8 cellular contexts compared by ENCODE assay signal in genomic region chr14:90815817-90816662, GRCh38. TPM values are rescaled to one million over a fixed set of nuclear protein-coding genes. Genes with fewer than 3 reads are reported as not detected.
DNase-seq lines count a peak whose midpoint lies in the region; ATAC-seq and TF ChIP-seq lines count a peak whose summit lies in the region.

A gene with protein sequence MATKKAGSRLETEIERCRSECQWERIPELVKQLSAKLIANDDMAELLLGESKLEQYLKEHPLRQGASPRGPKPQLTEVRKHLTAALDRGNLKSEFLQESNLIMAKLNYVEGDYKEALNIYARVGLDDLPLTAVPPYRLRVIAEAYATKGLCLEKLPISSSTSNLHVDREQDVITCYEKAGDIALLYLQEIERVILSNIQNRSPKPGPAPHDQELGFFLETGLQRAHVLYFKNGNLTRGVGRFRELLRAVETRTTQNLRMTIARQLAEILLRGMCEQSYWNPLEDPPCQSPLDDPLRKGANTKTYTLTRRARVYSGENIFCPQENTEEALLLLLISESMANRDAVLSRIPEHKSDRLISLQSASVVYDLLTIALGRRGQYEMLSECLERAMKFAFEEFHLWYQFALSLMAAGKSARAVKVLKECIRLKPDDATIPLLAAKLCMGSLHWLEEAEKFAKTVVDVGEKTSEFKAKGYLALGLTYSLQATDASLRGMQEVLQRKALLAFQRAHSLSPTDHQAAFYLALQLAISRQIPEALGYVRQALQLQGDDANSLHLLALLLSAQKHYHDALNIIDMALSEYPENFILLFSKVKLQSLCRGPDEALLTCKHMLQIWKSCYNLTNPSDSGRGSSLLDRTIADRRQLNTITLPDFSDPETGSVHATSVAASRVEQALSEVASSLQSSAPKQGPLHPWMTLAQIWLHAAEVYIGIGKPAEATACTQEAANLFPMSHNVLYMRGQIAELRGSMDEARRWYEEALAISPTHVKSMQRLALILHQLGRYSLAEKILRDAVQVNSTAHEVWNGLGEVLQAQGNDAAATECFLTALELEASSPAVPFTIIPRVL (minus strand): TSS chr14:90816430. CDS start chr14:90816295, 135 bp downstream.

- in situ Hi-C loops in brain microvascular endothelial cell (cut with HindIII; ENCODE audit: low pct_ligation_motif_present, low sequenced_read_pairs): no loop called here

- H3K36me3 ChIP-seq in brain microvascular endothelial cell (replicated peaks): no peaks in the 10 kb centered on the region

- peak; percentile 75 for ATAC-seq in HG02759 (IDR thresholded peaks at IDR 0.05; ENCODE audit: unreplicated experiment)

- H3K27ac ChIP-seq in brain microvascular endothelial cell (no peak within 1 kb of the TSS), skin epidermis (peak within 1 kb of the TSS in 10 of 21 experiments; percentile 10 to 81 (median 55))

- peak; percentile 50 for TF ChIP-seq CTCF in brain microvascular endothelial cell (IDR thresholded peaks at IDR 0.05; ENCODE audit: low read depth, low read length, missing control alignments)

- H3K27me3 ChIP-seq in brain microvascular endothelial cell (replicated peaks): no peaks in the 10 kb centered on the region

- peak; percentile 80 for DNase-seq in NCI-H748 (lab: John Stamatoyannopoulos, UW; ENCODE audit: unreplicated experiment)
- no peak for DNase-seq in NCI-H748 treated with DMSO at 0.1 percent for 48 hours (lab: John Stamatoyannopoulos, UW)
- DNase-seq in RPMI7951 (ENCODE audit: low read depth): peak; percentile 22
- no peak for DNase-seq in brain microvascular endothelial cell
- DNase-seq in iPS-NIHi11 (ENCODE audit: low spot score): peak; percentile 99
- no peak for DNase-seq in middle frontal gyrus (ENCODE audit: extremely low spot score, low spot score)

- H3K4me3 ChIP-seq in brain microvascular endothelial cell (ENCODE audit: low read depth, low read length): peak within 1 kb of the TSS; percentile 74
- H3K4me3 ChIP-seq in skin epidermis: peak within 1 kb of the TSS; percentile 40 to 63 (median 48)

RNA-seq across cellular contexts. Expression of the gene that starts here (rescaled TPM):
- 6.3 and 22.1 TPM in 2 replicates for total RNA-seq in RPMI7951 (2014; rRNA removed; shearing (Covaris generic))

Comparison
In these comparisons a context has a peak if more than half of its experiments do, and no peak if none do; other contexts are left out.
1. DNase-seq: peak in NCI-H748 (single experiment), RPMI7951 (single experiment) and iPS-NIHi11 (single experiment); none in NCI-H748 treated with DMSO at 0.1 percent for 48 hours (single experiment), brain microvascular endothelial cell (single experiment) and middle frontal gyrus (single experiment).